In the genomic region with DNA sequence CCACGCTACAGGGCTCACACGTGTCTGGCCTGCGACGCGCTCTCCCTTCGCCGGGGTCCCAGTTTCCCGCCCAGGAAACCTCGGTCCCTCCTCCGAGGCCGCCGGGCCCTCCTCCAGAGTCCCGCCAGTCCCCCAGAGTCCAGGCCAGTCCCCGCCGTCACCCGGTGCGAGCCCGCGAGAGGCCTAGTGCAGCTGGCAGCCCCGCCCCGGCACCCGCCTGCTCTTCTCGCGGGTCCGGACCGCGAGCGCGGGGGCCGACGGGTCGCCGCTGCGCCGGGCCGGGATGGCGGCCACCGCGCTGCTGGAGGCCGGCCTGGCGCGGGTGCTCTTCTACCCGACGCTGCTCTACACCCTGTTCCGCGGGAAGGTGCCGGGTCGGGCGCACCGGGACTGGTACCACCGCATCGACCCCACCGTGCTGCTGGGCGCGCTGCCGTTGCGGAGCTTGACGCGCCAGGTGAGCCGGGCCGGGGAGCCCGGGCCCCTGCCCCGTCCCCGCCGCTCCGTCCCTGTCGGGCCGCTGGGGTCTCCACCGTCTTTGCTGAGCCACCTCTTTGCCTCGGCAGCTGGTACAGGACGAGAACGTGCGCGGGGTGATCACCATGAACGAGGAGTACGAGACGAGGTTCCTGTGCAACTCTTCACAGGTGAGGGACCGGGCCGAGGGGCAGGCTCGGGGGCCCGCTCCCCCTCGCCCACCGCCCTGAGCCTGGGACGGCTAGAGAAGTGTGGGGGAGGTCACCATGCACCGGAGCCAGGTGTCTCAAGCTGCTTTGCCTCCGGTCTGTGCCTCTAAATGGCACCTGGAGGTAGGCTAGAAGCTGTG, we compare ENCODE assay signal across 8 cellular contexts. TPM values are rescaled to one million over a fixed set of nuclear protein-coding genes. Genes with fewer than 3 reads are reported as not detected.
DNase-seq lines count a peak whose midpoint lies in the region; ATAC-seq and TF ChIP-seq lines count a peak whose summit lies in the region.

A gene with protein sequence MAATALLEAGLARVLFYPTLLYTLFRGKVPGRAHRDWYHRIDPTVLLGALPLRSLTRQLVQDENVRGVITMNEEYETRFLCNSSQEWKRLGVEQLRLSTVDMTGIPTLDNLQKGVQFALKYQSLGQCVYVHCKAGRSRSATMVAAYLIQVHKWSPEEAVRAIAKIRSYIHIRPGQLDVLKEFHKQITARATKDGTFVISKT (plus strand): TSS at position 260 of the 826 bp plus-strand sequence. CDS start 24 bp downstream, at position 284.

- peaks cover 0 to 19% of the 10 kb centered on the region in 2 donors for H3K36me3 Mint-ChIP-seq in activated naive CD4-positive, alpha-beta T cell treated with anti-CD3 and anti-CD28 coated beads, Interleukin-2, amount 50 U/mL, for 72 hours

- TF ChIP-seq CTCF in cardiac muscle cell (IDR thresholded peaks at IDR 0.05; ENCODE audit: low read depth, low read length), result no peak
- no peak for TF ChIP-seq CTCF in uterus (IDR thresholded peaks at IDR 0.05)

- peak in 1 of 2 donors; percentile 27 for TF ChIP-seq POLR2A in uterus (IDR thresholded peaks at IDR 0.05)

- H3K14ac ChIP-seq in trophoblast cell (ENCODE audit: low read length), result peak within 1 kb of the TSS; percentile 75

- peak; percentile 88 for ATAC-seq in GM21390 (IDR thresholded peaks at IDR 0.05; ENCODE audit: unreplicated experiment)
- peak; percentile 97 for ATAC-seq in SK-N-SH treated with all-trans-retinoic acid at 6 μM for 48 hours
- ATAC-seq in activated naive CD4-positive, alpha-beta T cell treated with anti-CD3 and anti-CD28 coated beads, Interleukin-2, amount 50 U/mL, for 72 hours, result peak; percentile 91 to 92

- peak within 1 kb of the TSS; percentile 91 for H4K8ac ChIP-seq in trophoblast cell (ENCODE audit: low read depth, low read length)

- H4K91ac ChIP-seq in trophoblast cell (ENCODE audit: low read depth, low read length), result peak within 1 kb of the TSS; percentile 89

- no peak within 1 kb of the TSS for H3K23ac ChIP-seq in trophoblast cell (ENCODE audit: low read length)

- under 1% methylated on average over 86 of the region's 86 CpGs for WGBS in HUES64
- WGBS in trophoblast cell (ENCODE audit: extremely low coverage, insufficient coverage, insufficient read length), result no CpG with 5 or more reads among the region's 86 CpGs

- H3K4me1 ChIP-seq in HUES64 (ENCODE audit: insufficient read depth, low read length), result peaks cover 4% of the 10 kb centered on the region; the same call in 1 of the 2 replicates
- H3K4me1 ChIP-seq in cardiac muscle cell (ENCODE audit: low read depth), result no peaks in the 10 kb centered on the region
- peaks cover 0 to 4% of the 10 kb centered on the region in 2 experiments for H3K4me1 ChIP-seq in trophoblast cell (ENCODE audit: control insufficient read depth in 1 of 2, insufficient read depth in 2 of 2, low read length in 2 of 2)
- peaks cover 5% of the 10 kb centered on the region in 2 donors for H3K4me1 ChIP-seq in uterus

- H3K79me1 ChIP-seq in trophoblast cell (ENCODE audit: low read length), result peaks cover 11% of the 10 kb centered on the region

- H2BK120ac ChIP-seq in trophoblast cell (ENCODE audit: insufficient read depth, low read length, poor library complexity), result peak within 1 kb of the TSS; percentile 75

- peak within 1 kb of the TSS; percentile 82 for H2AFZ ChIP-seq in trophoblast cell (ENCODE audit: insufficient read depth, low read length, poor library complexity)

- H4K12ac ChIP-seq in trophoblast cell (ENCODE audit: low read depth, low read length), result peak within 1 kb of the TSS; percentile 92

- H3K9me3 Mint-ChIP-seq in activated naive CD4-positive, alpha-beta T cell treated with anti-CD3 and anti-CD28 coated beads, Interleukin-2, amount 50 U/mL, for 72 hours, result no peaks in the 10 kb centered on the region

- H3K27ac ChIP-seq in HUES64 (ENCODE audit: low read depth, low read length), result peak within 1 kb of the TSS; percentile 68
- peak within 1 kb of the TSS; percentile 49 for H3K27ac ChIP-seq in cardiac muscle cell
- peak within 1 kb of the TSS; percentile 14 for H3K27ac ChIP-seq in trophoblast cell (ENCODE audit: low read depth, low read length)
- H3K27ac ChIP-seq in uterus, result peak within 1 kb of the TSS; percentile 84 to 88

- H3K27ac Mint-ChIP-seq in activated naive CD4-positive, alpha-beta T cell treated with anti-CD3 and anti-CD28 coated beads, Interleukin-2, amount 50 U/mL, for 72 hours, result peak within 1 kb of the TSS; percentile 88 to 93

- DNase-seq in DMS53 treated with DMSO at 0.1 percent for 48 hours (lab: John Stamatoyannopoulos, UW; ENCODE audit: unreplicated experiment), result peak; percentile 11
- peak; percentile 72 to 78 for DNase-seq in activated naive CD4-positive, alpha-beta T cell treated with anti-CD3 and anti-CD28 coated beads, Interleukin-2, amount 50 U/mL, for 72 hours (ENCODE audit: low spot score in 2 of 2)
- peak; percentile 79 to 89 for DNase-seq in cardiac muscle cell (ENCODE audit: low read depth in 1 of 2, low spot score in 1 of 2)
- peak; percentile 44 to 70 for DNase-seq in trophoblast cell
- DNase-seq in uterus, result peak; percentile 59 to 68

- intact Hi-C loops in uterus (cut with DNase I; ENCODE audit: low total_unique reads), result no loop called here

- peak within 1 kb of the TSS; percentile 92 for H3K18ac ChIP-seq in trophoblast cell (ENCODE audit: low read length)

- H3K27me3 ChIP-seq in HUES64 (ENCODE audit: insufficient read depth, low read length) (no peaks in the 10 kb centered on the region), cardiac muscle cell (no peaks in the 10 kb centered on the region), trophoblast cell (ENCODE audit: insufficient read depth, low read length) (no peaks in the 10 kb centered on the region), uterus (no peaks in the 10 kb centered on the region)

- peak within 1 kb of the TSS; percentile 13 for H2BK5ac ChIP-seq in trophoblast cell (ENCODE audit: low read depth, low read length, poor library complexity)

- H3K36me3 ChIP-seq in HUES64 (ENCODE audit: insufficient read depth, low read length), result peaks cover 13% of the 10 kb centered on the region
- peaks cover 7% of the 10 kb centered on the region for H3K36me3 ChIP-seq in cardiac muscle cell
- peaks cover 5 to 8% of the 10 kb centered on the region in 2 experiments for H3K36me3 ChIP-seq in trophoblast cell (ENCODE audit: control insufficient read depth in 1 of 2, insufficient read depth in 2 of 2, low read length in 2 of 2)
- H3K36me3 ChIP-seq in uterus, result no peaks in the 10 kb centered on the region

- H3K79me2 ChIP-seq in trophoblast cell (ENCODE audit: control insufficient read depth, insufficient read depth, low read length, poor library complexity), result peaks cover 12% of the 10 kb centered on the region

- peak within 1 kb of the TSS; percentile 76 for H3K4me3 ChIP-seq in HUES64 (ENCODE audit: low read length)
- peak within 1 kb of the TSS; percentile 65 for H3K4me3 ChIP-seq in cardiac muscle cell
- peak within 1 kb of the TSS; percentile 87 for H3K4me3 ChIP-seq in trophoblast cell (ENCODE audit: low read depth, low read length)
- peak within 1 kb of the TSS; percentile 70 to 93 for H3K4me3 ChIP-seq in uterus

- H2BK12ac ChIP-seq in trophoblast cell (ENCODE audit: low read length), result no peak within 1 kb of the TSS

- H2AK5ac ChIP-seq in trophoblast cell (ENCODE audit: low read length), result peak within 1 kb of the TSS; percentile 84

- peak within 1 kb of the TSS; percentile 77 for H3K4ac ChIP-seq in trophoblast cell (ENCODE audit: low read depth, low read length)

- peak within 1 kb of the TSS; percentile 90 for H3K4me2 ChIP-seq in trophoblast cell (ENCODE audit: low read length)

- H3K9me3 ChIP-seq in HUES64 (ENCODE audit: insufficient read depth, low read depth, low read length), result no peaks in the 10 kb centered on the region
- H3K9me3 ChIP-seq in cardiac muscle cell (ENCODE audit: low read depth), result no peaks in the 10 kb centered on the region
- H3K9me3 ChIP-seq in trophoblast cell (ENCODE audit: insufficient read depth, low read depth, low read length), result no peaks in the 10 kb centered on the region
- no peaks in the 10 kb centered on the region for H3K9me3 ChIP-seq in uterus

- H3K9ac ChIP-seq in HUES64 (ENCODE audit: low read depth, low read length) (peak within 1 kb of the TSS; percentile 92), trophoblast cell (ENCODE audit: low read length) (peak within 1 kb of the TSS; percentile 86)

TF ChIP-seq in SK-N-SH treated with all-trans-retinoic acid at 6 μM for 48 hours, 23 proteins besides CTCF, POLR2A, EP300 and RAD21 (continues in another document):
- TF ChIP-seq ISL1 (CRISPR knock-in tag; IDR thresholded peaks at IDR 0.05) (no peak), ARNTL (CRISPR knock-in tag; IDR thresholded peaks at IDR 0.05; ENCODE audit: borderline replicate concordance, low read depth) (no peak), ZNF70 (CRISPR knock-in tag; IDR thresholded peaks at IDR 0.05) (no peak), TOX (CRISPR knock-in tag; IDR thresholded peaks at IDR 0.05; ENCODE audit: borderline replicate concordance) (no peak), ESRRG (CRISPR knock-in tag; IDR thresholded peaks at IDR 0.05) (no peak), ZNF8 (CRISPR knock-in tag; IDR thresholded peaks at IDR 0.05) (no peak)
- TF ChIP-seq, protein P1, sequence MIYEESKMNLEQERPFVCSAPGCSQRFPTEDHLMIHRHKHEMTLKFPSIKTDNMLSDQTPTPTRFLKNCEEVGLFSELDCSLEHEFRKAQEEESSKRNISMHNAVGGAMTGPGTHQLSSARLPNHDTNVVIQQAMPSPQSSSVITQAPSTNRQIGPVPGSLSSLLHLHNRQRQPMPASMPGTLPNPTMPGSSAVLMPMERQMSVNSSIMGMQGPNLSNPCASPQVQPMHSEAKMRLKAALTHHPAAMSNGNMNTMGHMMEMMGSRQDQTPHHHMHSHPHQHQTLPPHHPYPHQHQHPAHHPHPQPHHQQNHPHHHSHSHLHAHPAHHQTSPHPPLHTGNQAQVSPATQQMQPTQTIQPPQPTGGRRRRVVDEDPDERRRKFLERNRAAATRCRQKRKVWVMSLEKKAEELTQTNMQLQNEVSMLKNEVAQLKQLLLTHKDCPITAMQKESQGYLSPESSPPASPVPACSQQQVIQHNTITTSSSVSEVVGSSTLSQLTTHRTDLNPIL (CRISPR knock-in tag; IDR thresholded peaks at IDR 0.05; ENCODE audit: low read depth), result no peak

RNA-seq across cellular contexts. Expression of the gene that starts here (rescaled TPM):
- polyA plus RNA-seq in HUES64 (2013, experiment 1 of 2), result 42.3 TPM
- polyA plus RNA-seq in HUES64 (2013, experiment 2 of 2), result 45.5 TPM
- 10 to 100 TPM; 20.4 to 37.5 TPM for total RNA-seq in activated naive CD4-positive, alpha-beta T cell treated with anti-CD3 and anti-CD28 coated beads, Interleukin-2, amount 50 U/mL, for 72 hours
- total RNA-seq in cardiac muscle cell (212 and 246 TPM in 2 replicates), uterus (10 to 100 TPM; 28.5 to 74.4 (median 48.7) TPM)
- polyA plus RNA-seq in cardiac muscle cell, result 123 and 143 TPM in 2 replicates
- polyA plus RNA-seq in trophoblast cell (2013), result 53.6 and 57.5 TPM in 2 replicates

Comparison
In these comparisons a context has a peak if more than half of its experiments do, and no peak if none do; other contexts are left out.
1. Peak in every context shown above with its lines: DNase-seq, ATAC-seq, H3K4me3 ChIP-seq and H3K27ac ChIP-seq.
2. DNase-seq: peak in every context shown above with its lines; median percentile 84 in cardiac muscle cell; 75 in activated naive CD4-positive, alpha-beta T cell treated with anti-CD3 and anti-CD28 coated beads, Interleukin-2, amount 50 U/mL, for 72 hours; 64 in uterus; 57 in trophoblast cell; 11 in DMS53 treated with DMSO at 0.1 percent for 48 hours.
3. H3K27ac ChIP-seq: peak in every context shown above with its lines; median percentile 86 in uterus; 68 in HUES64; 49 in cardiac muscle cell; 14 in trophoblast cell.